Comparison of ENCODE assay signal across 3 cellular contexts in genomic region chr6:155123520-155123919, GRCh38.
TF ChIP-seq lines count a peak whose summit lies in the region.

No MANE protein-coding gene starts in this region.

TF ChIP-seq in GM23338, 12 proteins besides CTCF, POLR2A, EP300 and RAD21 (continues in another document):
- TF ChIP-seq ZNF331 (CRISPR knock-in tag; IDR thresholded peaks at IDR 0.05; ENCODE audit: low read depth): no peak
- no peak for TF ChIP-seq POLR2AphosphoS5 (IDR thresholded peaks at IDR 0.05; ENCODE audit: low read depth)
- TF ChIP-seq, protein P1, sequence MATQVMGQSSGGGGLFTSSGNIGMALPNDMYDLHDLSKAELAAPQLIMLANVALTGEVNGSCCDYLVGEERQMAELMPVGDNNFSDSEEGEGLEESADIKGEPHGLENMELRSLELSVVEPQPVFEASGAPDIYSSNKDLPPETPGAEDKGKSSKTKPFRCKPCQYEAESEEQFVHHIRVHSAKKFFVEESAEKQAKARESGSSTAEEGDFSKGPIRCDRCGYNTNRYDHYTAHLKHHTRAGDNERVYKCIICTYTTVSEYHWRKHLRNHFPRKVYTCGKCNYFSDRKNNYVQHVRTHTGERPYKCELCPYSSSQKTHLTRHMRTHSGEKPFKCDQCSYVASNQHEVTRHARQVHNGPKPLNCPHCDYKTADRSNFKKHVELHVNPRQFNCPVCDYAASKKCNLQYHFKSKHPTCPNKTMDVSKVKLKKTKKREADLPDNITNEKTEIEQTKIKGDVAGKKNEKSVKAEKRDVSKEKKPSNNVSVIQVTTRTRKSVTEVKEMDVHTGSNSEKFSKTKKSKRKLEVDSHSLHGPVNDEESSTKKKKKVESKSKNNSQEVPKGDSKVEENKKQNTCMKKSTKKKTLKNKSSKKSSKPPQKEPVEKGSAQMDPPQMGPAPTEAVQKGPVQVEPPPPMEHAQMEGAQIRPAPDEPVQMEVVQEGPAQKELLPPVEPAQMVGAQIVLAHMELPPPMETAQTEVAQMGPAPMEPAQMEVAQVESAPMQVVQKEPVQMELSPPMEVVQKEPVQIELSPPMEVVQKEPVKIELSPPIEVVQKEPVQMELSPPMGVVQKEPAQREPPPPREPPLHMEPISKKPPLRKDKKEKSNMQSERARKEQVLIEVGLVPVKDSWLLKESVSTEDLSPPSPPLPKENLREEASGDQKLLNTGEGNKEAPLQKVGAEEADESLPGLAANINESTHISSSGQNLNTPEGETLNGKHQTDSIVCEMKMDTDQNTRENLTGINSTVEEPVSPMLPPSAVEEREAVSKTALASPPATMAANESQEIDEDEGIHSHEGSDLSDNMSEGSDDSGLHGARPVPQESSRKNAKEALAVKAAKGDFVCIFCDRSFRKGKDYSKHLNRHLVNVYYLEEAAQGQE (IDR thresholded peaks at IDR 0.05; ENCODE audit: unreplicated experiment): no peak
- TF ChIP-seq STAT1 (IDR thresholded peaks at IDR 0.05; ENCODE audit: unreplicated experiment): no peak
- no peak for TF ChIP-seq EZH2 (IDR thresholded peaks at IDR 0.05; ENCODE audit: low read depth, unreplicated experiment)
- TF ChIP-seq NANOG (IDR thresholded peaks at IDR 0.05; ENCODE audit: borderline replicate concordance): no peak
- no peak for TF ChIP-seq ZNF114 (CRISPR knock-in tag; IDR thresholded peaks at IDR 0.05)
- TF ChIP-seq EZH2phosphoT487 (IDR thresholded peaks at IDR 0.05; ENCODE audit: unreplicated experiment): no peak
- no peak for TF ChIP-seq CREB1 (CRISPR knock-in tag; IDR thresholded peaks at IDR 0.05; ENCODE audit: low read depth)
- no peak for TF ChIP-seq JUNB (IDR thresholded peaks at IDR 0.05; ENCODE audit: unreplicated experiment)

TF ChIP-seq in WTC11, 78 proteins besides CTCF, POLR2A, EP300 and RAD21:
- TF ChIP-seq MXD4 (CRISPR knock-in tag; IDR thresholded peaks at IDR 0.05; ENCODE audit: borderline replicate concordance) (no peak), JAZF1 (CRISPR knock-in tag; IDR thresholded peaks at IDR 0.05) (no peak), NFATC4 (CRISPR knock-in tag; IDR thresholded peaks at IDR 0.05) (no peak), ZNF671 (CRISPR knock-in tag; IDR thresholded peaks at IDR 0.05) (no peak), ZNF138 (CRISPR knock-in tag; conservative IDR thresholded peaks at IDR 0.05) (no peak), GRHL2 (CRISPR knock-in tag; IDR thresholded peaks at IDR 0.05; ENCODE audit: insufficient replicate concordance, severe bottlenecking) (no peak), TP53 (CRISPR knock-in tag; IDR thresholded peaks at IDR 0.05) (no peak)
- TF ChIP-seq, protein P2, sequence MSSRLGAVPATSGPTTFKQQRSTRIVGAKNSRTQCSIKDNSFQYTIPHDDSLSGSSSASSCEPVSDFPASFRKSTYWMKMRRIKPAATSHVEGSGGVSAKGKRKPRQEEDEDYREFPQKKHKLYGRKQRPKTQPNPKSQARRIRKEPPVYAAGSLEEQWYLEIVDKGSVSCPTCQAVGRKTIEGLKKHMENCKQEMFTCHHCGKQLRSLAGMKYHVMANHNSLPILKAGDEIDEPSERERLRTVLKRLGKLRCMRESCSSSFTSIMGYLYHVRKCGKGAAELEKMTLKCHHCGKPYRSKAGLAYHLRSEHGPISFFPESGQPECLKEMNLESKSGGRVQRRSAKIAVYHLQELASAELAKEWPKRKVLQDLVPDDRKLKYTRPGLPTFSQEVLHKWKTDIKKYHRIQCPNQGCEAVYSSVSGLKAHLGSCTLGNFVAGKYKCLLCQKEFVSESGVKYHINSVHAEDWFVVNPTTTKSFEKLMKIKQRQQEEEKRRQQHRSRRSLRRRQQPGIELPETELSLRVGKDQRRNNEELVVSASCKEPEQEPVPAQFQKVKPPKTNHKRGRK (CRISPR knock-in tag; IDR thresholded peaks at IDR 0.05; ENCODE audit: borderline replicate concordance): no peak

TF ChIP-seq in H1, 55 proteins besides CTCF, POLR2A, EP300 and RAD21:
- no peak for TF ChIP-seq EGR1 (IDR thresholded peaks at IDR 0.05; ENCODE audit: borderline replicate concordance, low read depth, low read length)
- TF ChIP-seq CEBPB (IDR thresholded peaks at IDR 0.05; ENCODE audit: low read depth, low read length): no peak
- no peak for TF ChIP-seq SP4 (IDR thresholded peaks at IDR 0.05; ENCODE audit: low read length)
